1 cellular context compared by ENCODE assay signal in genomic region chr13:113267642-113268405, GRCh38.
TF ChIP-seq lines count a peak whose summit lies in the region.

No MANE protein-coding gene starts in this region.

TF ChIP-seq in H1, 55 proteins besides CTCF, POLR2A, EP300 and RAD21:
- TF ChIP-seq NANOG (IDR thresholded peaks at IDR 0.05; ENCODE audit: insufficient read depth, low read depth, low read length, poor library complexity, severe bottlenecking) (no peak), BRCA1 (IDR thresholded peaks at IDR 0.05; ENCODE audit: low read depth, low read length) (no peak), TCF12 (IDR thresholded peaks at IDR 0.05; ENCODE audit: low read depth, low read length) (no peak), JUND (IDR thresholded peaks at IDR 0.05; ENCODE audit: low read length) (no peak), SP2 (IDR thresholded peaks at IDR 0.05; ENCODE audit: low read length) (no peak), SIX5 (IDR thresholded peaks at IDR 0.05; ENCODE audit: low read depth, low read length) (no peak), SIRT6 (IDR thresholded peaks at IDR 0.05; ENCODE audit: low read length) (no peak), HDAC6 (IDR thresholded peaks at IDR 0.05; ENCODE audit: low read depth, low read length) (no peak), KDM4A (IDR thresholded peaks at IDR 0.05; ENCODE audit: low read depth, low read length, severe bottlenecking) (no peak), SRF (IDR thresholded peaks at IDR 0.05; ENCODE audit: low read depth, low read length) (no peak)
